Comparison of ENCODE assay signal across 8 cellular contexts in the genomic region with DNA sequence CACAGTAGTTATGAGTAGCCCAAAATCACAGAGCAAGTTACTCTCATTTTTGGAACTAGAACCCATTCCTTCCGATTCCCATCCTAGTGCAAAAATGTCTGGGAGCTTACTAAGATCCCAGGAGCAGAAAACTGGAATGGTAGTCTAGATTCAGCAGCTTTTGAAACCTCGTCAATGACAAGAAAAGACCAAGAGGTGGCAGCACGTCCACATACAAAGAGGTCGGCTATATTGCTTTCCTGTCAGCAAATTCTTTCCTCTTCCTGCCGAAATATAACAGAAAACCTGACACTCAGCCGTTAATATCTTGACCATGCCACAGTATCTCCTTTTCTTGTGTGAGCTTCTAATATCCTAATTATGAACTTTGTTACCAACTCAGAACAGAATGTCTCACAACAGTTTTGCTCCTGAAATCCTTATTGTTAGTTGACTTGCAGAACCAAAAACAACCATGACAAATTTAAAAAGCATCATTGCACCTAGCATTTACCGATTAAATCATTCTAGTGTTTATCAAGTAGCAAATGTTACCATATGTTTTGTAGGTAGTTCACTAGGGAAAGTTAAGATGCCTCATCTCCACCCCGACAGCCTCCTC.
DNase-seq lines count a peak whose midpoint lies in the region; ATAC-seq and TF ChIP-seq lines count a peak whose summit lies in the region.

No MANE protein-coding gene starts in this region.

- TF ChIP-seq CTCF in CD14-positive monocyte (IDR thresholded peaks at IDR 0.05), result peak; percentile 44
- TF ChIP-seq CTCF in IMR-90 (conservative IDR thresholded peaks at IDR 0.05; ENCODE audit: low read depth, low read length), result peak; percentile 73
- TF ChIP-seq CTCF in Peyer's patch (IDR thresholded peaks at IDR 0.05), result peak in 4 of 6 experiments; percentile 49 to 82 (median 79)
- TF ChIP-seq CTCF in colonic mucosa (IDR thresholded peaks at IDR 0.05), result peak; percentile 60
- peak; percentile 50 to 59 for TF ChIP-seq CTCF in left lung (IDR thresholded peaks at IDR 0.05)
- peak; percentile 89 for TF ChIP-seq CTCF in type B pancreatic cell (conservative IDR thresholded peaks at IDR 0.05)

- no peak overlapping the region for H4K5ac ChIP-seq in IMR-90 (ENCODE audit: low read depth, low read length)

- H3K56ac ChIP-seq in IMR-90 (ENCODE audit: extremely low read depth, insufficient read depth, low read length), result no peak overlapping the region

- H2AK9ac ChIP-seq in IMR-90 (replicated peaks; ENCODE audit: low read depth, low read length, poor library complexity), result no peak overlapping the region

- intact Hi-C loops in CD14-positive monocyte (cut with micrococcal nuclease) (loop anchor here (5.0 kb wide), 1 partner anchor 406 kb away; no protein-coding TSS in a partner anchor), IMR-90 (cut with micrococcal nuclease) (loop anchor here (1.0 to 10.0 kb wide), 6 partner anchors 291 to 613 kb away; no protein-coding TSS in a partner anchor), colonic mucosa (cut with DNase I) (loop anchor here (2.0 to 5.0 kb wide), 3 partner anchors 276 to 407 kb away; no protein-coding TSS in a partner anchor), left lung (cut with DNase I) (loop anchor here in 1 of 2 donors (5.0 to 10.0 kb wide), 2 partner anchors 283 to 411 kb away; no protein-coding TSS in a partner anchor)

- DNase-seq in CD14-positive monocyte (ENCODE audit: low spot score) (no peak), IMR-90 (peak; percentile 56), Peyer's patch (peak in 1 of 3 donors; percentile 72), colonic mucosa (peak; percentile 69), left lung (peak in 1 of 2 donors; percentile 35), type B pancreatic cell (ENCODE audit: extremely low spot score, unreplicated experiment) (no peak), T-helper 9 cell (no peak)

- H2AK5ac ChIP-seq in IMR-90 (ENCODE audit: low read depth, low read length), result no peak overlapping the region

- H3K9me3 ChIP-seq in IMR-90 (ENCODE audit: control insufficient read depth, insufficient read depth, low read length), result no peaks in the 10 kb centered on the region
- H3K9me3 ChIP-seq in Peyer's patch, result no peaks in the 10 kb centered on the region
- H3K9me3 ChIP-seq in colonic mucosa, result no peaks in the 10 kb centered on the region
- no peaks in the 10 kb centered on the region for H3K9me3 ChIP-seq in left lung

- WGBS in IMR-90 (ENCODE audit: extremely low coverage in 2 of 2, insufficient read length in 1 of 2), 2 experiments, result no CpG with 5 or more reads among the region's 8 CpGs

- H3K14ac ChIP-seq in IMR-90 (replicated peaks; ENCODE audit: low read depth, low read length), result no peak overlapping the region

- H3K9me1 ChIP-seq in IMR-90 (ENCODE audit: insufficient read depth, low read length), result no peaks in the 10 kb centered on the region

- H3K27ac ChIP-seq in IMR-90 (ENCODE audit: insufficient read depth, low read length), result no peak overlapping the region
- H3K27ac ChIP-seq in Peyer's patch, result no peak overlapping the region
- H3K27ac ChIP-seq in colonic mucosa, result no peak overlapping the region
- no peak overlapping the region for H3K27ac ChIP-seq in left lung

- TF ChIP-seq RAD21 in IMR-90 (IDR thresholded peaks at IDR 0.05; ENCODE audit: low read length), result peak; percentile 84

- no peak overlapping the region for H3K18ac ChIP-seq in IMR-90 (ENCODE audit: low read depth, low read length)

- no peak overlapping the region for H2BK20ac ChIP-seq in IMR-90 (ENCODE audit: low read depth, low read length)

- H3K36me3 ChIP-seq in IMR-90 (ENCODE audit: control insufficient read depth, insufficient read depth, low read length) (no peaks in the 10 kb centered on the region), Peyer's patch (no peaks in the 10 kb centered on the region), colonic mucosa (no peaks in the 10 kb centered on the region), left lung (no peaks in the 10 kb centered on the region)

- H3K36me3 Mint-ChIP-seq in CD14-positive monocyte (no peaks in the 10 kb centered on the region), type B pancreatic cell (no peaks in the 10 kb centered on the region)

- CTCF ChIA-PET in IMR-90 (lab: Yijun Ruan, JAX), result interaction anchor here (0.5 to 7.1 kb wide), 13 partner anchors 8 to 683 kb away, joined by 3 to 67 read pairs (median 3); no protein-coding TSS in a partner anchor

- H3K4me3 Mint-ChIP-seq in CD14-positive monocyte, result no peak overlapping the region
- H3K4me3 Mint-ChIP-seq in type B pancreatic cell, result no peak overlapping the region

- H2BK5ac ChIP-seq in IMR-90 (ENCODE audit: low read depth, low read length, poor library complexity, severe bottlenecking), result no peak overlapping the region

- H4K91ac ChIP-seq in IMR-90 (ENCODE audit: insufficient read depth, low read depth, low read length), result no peak overlapping the region

- H2BK15ac ChIP-seq in IMR-90 (ENCODE audit: low read depth, low read length), result no peak overlapping the region

- dilution Hi-C loops in IMR-90 (cut with HindIII; ENCODE audit: low sequenced_read_pairs, unreplicated experiment), result no loop called here

- H3K4me3 ChIP-seq in IMR-90 (ENCODE audit: insufficient read depth, low read depth, low read length) (no peak overlapping the region), Peyer's patch (no peak overlapping the region), colonic mucosa (no peak overlapping the region), left lung (no peak overlapping the region)

- no peaks in the 10 kb centered on the region for H4K20me1 ChIP-seq in IMR-90 (ENCODE audit: insufficient read depth, low read length)

- no peak overlapping the region for H2AFZ ChIP-seq in IMR-90 (replicated peaks; ENCODE audit: low read length, poor library complexity)

- H4K8ac ChIP-seq in IMR-90 (ENCODE audit: low read depth in 2 of 2, low read length in 2 of 2), result no peak overlapping the region

- in situ Hi-C loops in IMR-90 (cut with MboI; ENCODE audit: low sequenced_read_pairs), result loop anchor here (5.0 to 25.0 kb wide), 3 partner anchors 411 to 671 kb away; a partner anchor contains a TSS

- H3K4me1 Mint-ChIP-seq in CD14-positive monocyte (no peaks in the 10 kb centered on the region), type B pancreatic cell (ENCODE audit: unreplicated experiment) (peaks cover 4% of the 10 kb centered on the region)

- H3K9ac ChIP-seq in IMR-90 (ENCODE audit: low read depth, low read length) (no peak overlapping the region), colonic mucosa (ENCODE audit: low read depth in 2 of 2, low read length in 2 of 2) (no peak overlapping the region)

- H3K9me3 Mint-ChIP-seq in CD14-positive monocyte (peaks cover 0 to 5% (median 0%) of the 10 kb centered on the region in 7 donors), type B pancreatic cell (no peaks in the 10 kb centered on the region)

- H3K4ac ChIP-seq in IMR-90 (ENCODE audit: low read depth, low read length), result no peak overlapping the region

- peak; percentile 79 for ATAC-seq in GM18502 (IDR thresholded peaks at IDR 0.05; ENCODE audit: poor library complexity, unreplicated experiment)
- peak; percentile 83 for ATAC-seq in IMR-90 (ENCODE audit: low read depth)
- ATAC-seq in left lung, result peak; percentile 80

- H3K23ac ChIP-seq in IMR-90 (ENCODE audit: low read depth, low read length), result no peak overlapping the region

- H3K4me2 ChIP-seq in IMR-90 (ENCODE audit: low read depth, low read length), result peak overlapping the region; percentile 49; the same call in 1 of the 2 replicates

- H3K27me3 ChIP-seq in IMR-90 (ENCODE audit: control insufficient read depth, insufficient read depth, low read length) (no peaks in the 10 kb centered on the region), Peyer's patch (no peaks in the 10 kb centered on the region), colonic mucosa (no peaks in the 10 kb centered on the region), left lung (no peaks in the 10 kb centered on the region)

- no TSS peak for BruUV-seq in IMR-90 (replicated peaks; lab: Mats Ljungman, UMichigan)

- no peak overlapping the region for H2BK120ac ChIP-seq in IMR-90 (ENCODE audit: low read depth, low read length)

- no peaks in the 10 kb centered on the region for H3K79me1 ChIP-seq in IMR-90 (ENCODE audit: low read depth in 1 of 2, low read length in 2 of 2)

- H3K27me3 Mint-ChIP-seq in CD14-positive monocyte (ENCODE audit: low read depth in 3 of 3), result peaks cover 2 to 4% (median 3%) of the 10 kb centered on the region in 3 donors
- H3K27me3 Mint-ChIP-seq in type B pancreatic cell, result peaks cover 14% of the 10 kb centered on the region

- TF ChIP-seq POLR2A in IMR-90 (IDR thresholded peaks at IDR 0.05; ENCODE audit: low read depth, low read length) (no peak), Peyer's patch (IDR thresholded peaks at IDR 0.05) (no peak)

- H3K27ac Mint-ChIP-seq in CD14-positive monocyte (no peak overlapping the region), type B pancreatic cell (no peak overlapping the region)

- POLR2A ChIA-PET in IMR-90 (lab: Charles Lee; ENCODE audit: unreplicated experiment), result interaction anchor here (1.0 kb wide), 1 partner anchor 408 kb away, joined by 5 read pairs; no protein-coding TSS in a partner anchor

- H3K4me1 ChIP-seq in IMR-90 (ENCODE audit: control insufficient read depth, insufficient read depth, low read length), result no peaks in the 10 kb centered on the region
- no peaks in the 10 kb centered on the region for H3K4me1 ChIP-seq in Peyer's patch
- H3K4me1 ChIP-seq in colonic mucosa, result no peaks in the 10 kb centered on the region
- H3K4me1 ChIP-seq in left lung, result no peaks in the 10 kb centered on the region

TF ChIP-seq in IMR-90, 13 proteins besides CTCF, POLR2A, EP300 and RAD21:
- TF ChIP-seq MAFK (IDR thresholded peaks at IDR 0.05; ENCODE audit: low read depth, low read length) (peak; percentile 79), FOS (IDR thresholded peaks at IDR 0.05; ENCODE audit: low read depth, low read length) (no peak), SMC3 (IDR thresholded peaks at IDR 0.05; ENCODE audit: low read depth, low read length) (peak; percentile 61)

Comparison
In these comparisons a context has a peak if more than half of its experiments do, and no peak if none do; other contexts are left out.
1. DNase-seq: peak in IMR-90 (single experiment) and colonic mucosa (single experiment); none in CD14-positive monocyte (single experiment), type B pancreatic cell (single experiment) and T-helper 9 cell (single experiment).
2. Peak in every context shown above with its lines, with median percentiles within 50 percentile points of each other: CTCF ChIP-seq and ATAC-seq.